ENCODE assay signal across 30 cellular contexts in the genomic region with DNA sequence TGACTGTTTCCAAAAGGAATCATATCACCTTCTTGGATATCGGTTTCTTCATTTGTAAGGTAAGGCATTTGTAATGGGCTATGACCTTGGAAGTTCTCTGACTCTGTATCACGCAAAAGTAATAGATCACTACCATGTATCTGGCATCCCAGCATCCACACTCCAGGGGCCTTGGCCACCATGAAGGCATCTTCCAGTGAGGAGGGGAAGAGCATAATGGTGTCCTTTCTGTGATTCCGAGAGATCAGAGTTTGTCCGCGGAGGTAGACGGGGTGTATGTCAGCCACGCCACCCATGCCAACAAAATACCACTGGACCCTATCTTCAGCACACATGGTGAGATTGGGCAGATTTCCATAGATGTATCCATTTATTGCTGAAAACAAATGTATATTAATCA. TPM values are rescaled to one million over a fixed set of nuclear protein-coding genes. Genes with fewer than 3 reads are reported as not detected.
"Had no signal": no experiment of that assay in that cellular context is flagged by ENCODE, and none has a peak within 500 bp of the region (broad histone marks: within the 10 kb centered on the region; RNA-seq: fewer than 3 reads in every experiment).

No MANE protein-coding gene starts in this region.

- ATAC-seq: activated naive CD8-positive, alpha-beta T cell treated with anti-CD3 and anti-CD28 coated beads, Interleukin-2, amount 50 U/mL, for 24 hours; activated T-cell treated with anti-CD3 and anti-CD28 coated beads, Interleukin-2, amount 50 U/mL, for 4 hours had no signal

- H3K27ac ChIP-seq: KMS-11, PC-9 had no signal

- H2AFZ ChIP-seq: PC-9 had no signal

- H3K36me3 Mint-ChIP-seq: activated CD4-positive, alpha-beta memory T cell treated with anti-CD3 and anti-CD28 coated beads for 36 hours; activated naive CD8-positive, alpha-beta T cell; brain had no signal

- H3K9me3 Mint-ChIP-seq: activated CD4-positive, alpha-beta memory T cell treated with anti-CD3 and anti-CD28 coated beads for 36 hours; activated naive CD4-positive, alpha-beta T cell treated with anti-CD3 and anti-CD28 coated beads for 36 hours; activated naive CD8-positive, alpha-beta T cell treated with anti-CD3 and anti-CD28 coated beads, Interleukin-2, amount 50 U/mL, for 24 hours; activated T-cell treated with anti-CD3 and anti-CD28 coated beads, Interleukin-2, amount 50 U/mL, for 4 hours; activated T-helper 1 cell treated with anti-CD3 and anti-CD28 coated beads, Interleukin-12 subunit alpha, Interleukin-12 subunit beta, Interleukin-2, Interleukin-4 antibody, amounts not matched to agents 30 ng/mL and 10 ng/mL and 1 ng/mL, durations not matched to agents 14 hours and 24 hours and 36 hours; brain; T-helper 1 cell treated with Interleukin-12 subunit alpha and Interleukin-12 subunit beta and Interleukin-4 antibody, amounts not matched to agents 30 μg/mL and 1 μg/mL, for 36 hours; T-helper 2 cell treated with Interferon-gamma antibody and Interleukin-4, amounts not matched to agents 5 μg/mL and 100 μg/mL, for 36 hours had no signal

- H3K4me2 ChIP-seq: KMS-11, PC-9 had no signal

- DNase-seq: activated CD4-positive, alpha-beta memory T cell treated with anti-CD3 and anti-CD28 coated beads for 36 hours; activated CD4-positive, alpha-beta T cell treated with anti-CD3 and anti-CD28 coated beads, Interleukin-2, amount 50 U/mL, for 1 hour; activated CD8-positive, alpha-beta memory T cell treated with anti-CD3 and anti-CD28 coated beads, Interleukin-2, amount 50 U/mL, for 4 hours; activated gamma-delta T cell treated with Interleukin-2 at 50 U/mL for 16 hours; activated naive CD4-positive, alpha-beta T cell treated with anti-CD3 and anti-CD28 coated beads for 36 hours; activated naive CD8-positive, alpha-beta T cell treated with anti-CD3 and anti-CD28 coated beads, Interleukin-2, amount 50 U/mL, for 24 hours; activated T-cell treated with anti-CD3 and anti-CD28 coated beads for 4 hours; activated T-cell treated with anti-CD3 and anti-CD28 coated beads, Interleukin-2, amount 50 U/mL, for 4 hours; anterior cingulate cortex; caudate nucleus; cerebellar nuclear complex; MM.1S; MV-4-11; NCI-H1092 treated with DMSO at 0.1 percent for 48 hours; NCI-H1417; NCI-H146; NCI-H187; NCI-H2029 treated with DMSO at 0.1 percent for 48 hours; NCI-H2107; NCI-H2171; NCI-H510A treated with DMSO at 0.1 percent for 48 hours; PC-9; Right ventricle myocardium superior had no signal

- H3K27me3 Mint-ChIP-seq: activated CD4-positive, alpha-beta memory T cell treated with anti-CD3 and anti-CD28 coated beads for 36 hours; activated naive CD8-positive, alpha-beta T cell; activated naive CD8-positive, alpha-beta T cell treated with anti-CD3 and anti-CD28 coated beads, Interleukin-2, amount 50 U/mL, for 24 hours had no signal

- H3K9ac ChIP-seq: KMS-11 had no signal

- H3K4me3 ChIP-seq: PC-9 had no signal

- H3K4me1 Mint-ChIP-seq: activated naive CD8-positive, alpha-beta T cell treated with anti-CD3 and anti-CD28 coated beads, Interleukin-2, amount 50 U/mL, for 24 hours; brain had no signal

- H3K27ac Mint-ChIP-seq: activated CD4-positive, alpha-beta memory T cell treated with anti-CD3 and anti-CD28 coated beads for 36 hours; activated naive CD4-positive, alpha-beta T cell treated with anti-CD3 and anti-CD28 coated beads for 36 hours; activated naive CD8-positive, alpha-beta T cell; activated naive CD8-positive, alpha-beta T cell treated with anti-CD3 and anti-CD28 coated beads, Interleukin-2, amount 50 U/mL, for 24 hours; activated T-helper 1 cell treated with anti-CD3 and anti-CD28 coated beads, Interleukin-12 subunit alpha, Interleukin-12 subunit beta, Interleukin-2, Interleukin-4 antibody, amounts not matched to agents 30 ng/mL and 10 ng/mL and 1 ng/mL, durations not matched to agents 14 hours and 24 hours and 36 hours; brain; T-helper 1 cell treated with Interleukin-12 subunit alpha and Interleukin-12 subunit beta and Interleukin-4 antibody, amounts not matched to agents 30 μg/mL and 1 μg/mL, for 36 hours; T-helper 2 cell treated with Interferon-gamma antibody and Interleukin-4, amounts not matched to agents 5 μg/mL and 100 μg/mL, for 36 hours had no signal

- H3K4me3 Mint-ChIP-seq: activated CD4-positive, alpha-beta memory T cell treated with anti-CD3 and anti-CD28 coated beads for 36 hours; activated naive CD4-positive, alpha-beta T cell treated with anti-CD3 and anti-CD28 coated beads for 36 hours; activated naive CD8-positive, alpha-beta T cell; activated naive CD8-positive, alpha-beta T cell treated with anti-CD3 and anti-CD28 coated beads, Interleukin-2, amount 50 U/mL, for 24 hours; activated T-cell treated with anti-CD3 and anti-CD28 coated beads, Interleukin-2, amount 50 U/mL, for 4 hours; activated T-helper 1 cell treated with anti-CD3 and anti-CD28 coated beads, Interleukin-12 subunit alpha, Interleukin-12 subunit beta, Interleukin-2, Interleukin-4 antibody, amounts not matched to agents 30 ng/mL and 10 ng/mL and 1 ng/mL, durations not matched to agents 14 hours and 24 hours and 36 hours; brain; T-helper 1 cell treated with Interleukin-12 subunit alpha and Interleukin-12 subunit beta and Interleukin-4 antibody, amounts not matched to agents 30 μg/mL and 1 μg/mL, for 36 hours; T-helper 2 cell treated with Interferon-gamma antibody and Interleukin-4, amounts not matched to agents 5 μg/mL and 100 μg/mL, for 36 hours had no signal

RNA-seq across cellular contexts. Expression of a gene that starts 48.1 kb away (rescaled TPM):
- total RNA-seq: activated CD4-positive, alpha-beta memory T cell treated with anti-CD3 and anti-CD28 coated beads for 36 hours; activated naive CD4-positive, alpha-beta T cell treated with anti-CD3 and anti-CD28 coated beads for 36 hours; activated T-helper 1 cell treated with anti-CD3 and anti-CD28 coated beads, Interleukin-12 subunit alpha, Interleukin-12 subunit beta, Interleukin-2, Interleukin-4 antibody, amounts not matched to agents 30 ng/mL and 10 ng/mL and 1 ng/mL, durations not matched to agents 14 hours and 24 hours and 36 hours; bronchial epithelial cell had no signal
